In genomic region chr9:124045076-124045829, GRCh38 we compare ENCODE assay signal across 8 cellular contexts. TPM values are rescaled to one million over a fixed set of nuclear protein-coding genes. Genes with fewer than 3 reads are reported as not detected.
A peak's percentile ranks its signal among the peaks of the same experiment; 100 is the strongest.
DNase-seq lines count a peak whose midpoint lies in the region; FAIRE-seq and TF ChIP-seq lines count a peak whose summit lies in the region.

No MANE protein-coding gene starts in this region.

- H3K27me3 ChIP-seq in BLaER1 treated with 17β-estradiol and CSF1 and Interleukin-3, amounts not matched to agents 10 nM and 100 nM, result peaks cover 47 to 76% (median 55%) of the 10 kb centered on the region in 11 experiments
- peaks cover 0 to 5% of the 10 kb centered on the region in 2 experiments for H3K27me3 ChIP-seq in endothelial cell of umbilical vein (ENCODE audit: control insufficient read depth in 2 of 2, insufficient read depth in 2 of 2, low read length in 2 of 2)

- H3K9ac ChIP-seq in BLaER1 treated with 17β-estradiol and CSF1 and Interleukin-3, amounts not matched to agents 10 nM and 100 nM, result peak overlapping the region in 5 of 11 experiments; percentile 13 to 50 (median 41); a peak in 3 of 22 replicates
- no peak overlapping the region for H3K9ac ChIP-seq in endothelial cell of umbilical vein (replicated peaks; ENCODE audit: extremely low read depth, insufficient read depth, low read length)

- H3K36me3 Mint-ChIP-seq in nephron progenitor cell (ENCODE audit: low read depth), result no peaks in the 10 kb centered on the region

- TF ChIP-seq CTCF in endothelial cell of umbilical vein (IDR thresholded peaks at IDR 0.05; ENCODE audit: extremely low read depth in 1 of 2, insufficient read depth in 1 of 2, low read depth in 1 of 2, low read length in 2 of 2) (no peak), nephron progenitor cell (IDR thresholded peaks at IDR 0.05) (no peak)

- no peaks in the 10 kb centered on the region for H3K9me3 Mint-ChIP-seq in nephron progenitor cell

- POLR2A ChIA-PET in endothelial cell of umbilical vein (lab: Charles Lee), result no interaction called here

- TF ChIP-seq POLR2A in endothelial cell of umbilical vein (IDR thresholded peaks at IDR 0.05; ENCODE audit: low read depth, low read length), result no peak

- intact Hi-C loops in endothelial cell of umbilical vein (cut with micrococcal nuclease), result no loop called here

- H4K20me1 ChIP-seq in BLaER1 treated with 17β-estradiol and CSF1 and Interleukin-3, amounts not matched to agents 10 nM and 100 nM, result peaks cover 0 to 6% (median 0%) of the 10 kb centered on the region in 11 experiments; a peak in 4 of 22 replicates
- H4K20me1 ChIP-seq in endothelial cell of umbilical vein (replicated peaks; ENCODE audit: control insufficient read depth, extremely low read depth, insufficient read depth, low read length), result no peaks in the 10 kb centered on the region

- DNase-seq in NCI-H2171 (lab: John Stamatoyannopoulos, UW) (peak; percentile 6), endothelial cell of umbilical vein (ENCODE audit: low read depth, low spot score) (peak; percentile 67), nephron progenitor cell (peak; percentile 55), RCC 7860 (ENCODE audit: low spot score) (no peak), NCI-H82 (lab: John Stamatoyannopoulos, UW) (no peak), NCI-H446 (lab: John Stamatoyannopoulos, UW) (no peak), NOMO-1 treated with DMSO at 0.1 percent for 48 hours (lab: John Stamatoyannopoulos, UW; ENCODE audit: unreplicated experiment) (no peak)

- H3K27ac Mint-ChIP-seq in nephron progenitor cell, result no peak overlapping the region

- H3K27ac ChIP-seq in BLaER1 treated with 17β-estradiol and CSF1 and Interleukin-3, amounts not matched to agents 10 nM and 100 nM, result no peak overlapping the region
- no peak overlapping the region for H3K27ac ChIP-seq in endothelial cell of umbilical vein (ENCODE audit: insufficient read depth, low read depth, low read length)

- BruUV-seq in endothelial cell of umbilical vein (replicated peaks; lab: Mats Ljungman, UMichigan), result no TSS peak

- dilution Hi-C loops in endothelial cell of umbilical vein (cut with MboI; ENCODE audit: extremely low pct_ligation_motif_present, low sequenced_read_pairs), result no loop called here

- peak overlapping the region; percentile 81 for H2AFZ ChIP-seq in endothelial cell of umbilical vein (ENCODE audit: low read depth, low read length)

- CTCF ChIA-PET in endothelial cell of umbilical vein (lab: Charles Lee), result no interaction called here

- no peaks in the 10 kb centered on the region for H3K36me3 ChIP-seq in BLaER1 treated with 17β-estradiol and CSF1 and Interleukin-3, amounts not matched to agents 10 nM and 100 nM
- H3K36me3 ChIP-seq in endothelial cell of umbilical vein (ENCODE audit: control insufficient read depth in 2 of 2, extremely low read depth in 1 of 2, insufficient read depth in 2 of 2, low read length in 2 of 2), result no peaks in the 10 kb centered on the region

- no peaks in the 10 kb centered on the region for H3K9me1 ChIP-seq in endothelial cell of umbilical vein (replicated peaks; ENCODE audit: control insufficient read depth, extremely low read depth, insufficient read depth, low read length)

- H3K4me3 ChIP-seq in BLaER1 treated with 17β-estradiol and CSF1 and Interleukin-3, amounts not matched to agents 10 nM and 100 nM, result peak overlapping the region in 5 of 10 experiments; percentile 20 to 54 (median 46); a peak in 10 of 20 replicates
- H3K4me3 ChIP-seq in endothelial cell of umbilical vein (replicated peaks in 1 of 3; ENCODE audit: insufficient read depth in 1 of 3, low read depth in 1 of 3, low read length in 3 of 3), result peak overlapping the region in 2 of 3 experiments; percentile 27 to 33

- no peaks in the 10 kb centered on the region for H3K79me2 ChIP-seq in endothelial cell of umbilical vein (ENCODE audit: control insufficient read depth, insufficient read depth, low read length)

- H3K9me3 ChIP-seq in BLaER1 treated with 17β-estradiol and CSF1 and Interleukin-3, amounts not matched to agents 10 nM and 100 nM (replicated peaks in 1 of 11), result no peaks in the 10 kb centered on the region
- no peaks in the 10 kb centered on the region for H3K9me3 ChIP-seq in endothelial cell of umbilical vein (replicated peaks; ENCODE audit: control insufficient read depth, insufficient read depth, low read length)

- peaks cover 65% of the 10 kb centered on the region for H3K27me3 Mint-ChIP-seq in nephron progenitor cell (ENCODE audit: low read depth, poor library complexity)

- H3K4me2 ChIP-seq in BLaER1 treated with 17β-estradiol and CSF1 and Interleukin-3, amounts not matched to agents 10 nM and 100 nM, result peak overlapping the region; percentile 26 to 86 (median 55); a peak in 18 of 22 replicates
- peak overlapping the region; percentile 63 for H3K4me2 ChIP-seq in endothelial cell of umbilical vein (ENCODE audit: insufficient read depth, low read length)

- FAIRE-seq in endothelial cell of umbilical vein (lab: Jason Lieb, UNC) (peak; percentile 76), RCC 7860 (lab: Jason Lieb, UNC) (no peak)

- peaks cover 6% of the 10 kb centered on the region for H3K4me1 Mint-ChIP-seq in nephron progenitor cell

- H3K4me1 ChIP-seq in BLaER1 treated with 17β-estradiol and CSF1 and Interleukin-3, amounts not matched to agents 10 nM and 100 nM, result peaks cover 12 to 33% (median 28%) of the 10 kb centered on the region in 10 experiments
- peaks cover 12% of the 10 kb centered on the region for H3K4me1 ChIP-seq in endothelial cell of umbilical vein (ENCODE audit: control insufficient read depth, extremely low read depth, insufficient read depth, low read length)

- H3K4me3 Mint-ChIP-seq in nephron progenitor cell, result peak overlapping the region; percentile 58

TF ChIP-seq in endothelial cell of umbilical vein, 7 proteins besides CTCF, POLR2A, EP300 and RAD21:
- peak; percentile 28 for TF ChIP-seq POLR2AphosphoS5 (IDR thresholded peaks at IDR 0.05; ENCODE audit: insufficient read depth, low read depth, low read length)
- no peak for TF ChIP-seq FOS (IDR thresholded peaks at IDR 0.05; ENCODE audit: borderline replicate concordance, insufficient read depth, low read length)
- peak; percentile 42 for TF ChIP-seq GATA2 (IDR thresholded peaks at IDR 0.05; ENCODE audit: insufficient read depth, insufficient read length, low read depth, low read length)
TF ChIP-seq in endothelial cell of umbilical vein: peak in this region for 2.

RNA-seq across cellular contexts. Expression of gene LHX2, which starts 33.7 kb away (rescaled TPM):
- not detected in 2 replicates for total RNA-seq in endothelial cell of umbilical vein
- 0.03 TPM in 1 of 2 replicates, not detected in the other for polyA plus RNA-seq in endothelial cell of umbilical vein
- 0.07 TPM in 1 of 2 replicates, not detected in the other for polyA plus RNA-seq in endothelial cell of umbilical vein (2011; cell fraction: cytosol; rRNA removed)
- polyA plus RNA-seq in endothelial cell of umbilical vein (2011; cell fraction: nucleus; rRNA removed), result not detected in 2 replicates
- not detected in 2 replicates for polyA plus RNA-seq in endothelial cell of umbilical vein (2012)
- polyA minus RNA-seq in endothelial cell of umbilical vein, result not detected in 2 replicates
- polyA minus RNA-seq in endothelial cell of umbilical vein (2011; cell fraction: cytosol; rRNA and poly(A)+ RNA removed), result 16.5 TPM
- not detected in 2 replicates for polyA minus RNA-seq in endothelial cell of umbilical vein (2011; cell fraction: nucleus; rRNA and poly(A)+ RNA removed)

Comparison
In these comparisons a context has a peak if more than half of its experiments do, and no peak if none do; other contexts are left out.
1. DNase-seq: peak in NCI-H2171 (single experiment), endothelial cell of umbilical vein (single experiment) and nephron progenitor cell (single experiment); none in RCC 7860 (single experiment), NCI-H82 (single experiment), NCI-H446 (0 of 2) and NOMO-1 treated with DMSO at 0.1 percent for 48 hours (single experiment).